9 cellular contexts compared by ENCODE assay signal in genomic region chr9:36798350-36799065, GRCh38.
DNase-seq lines count a peak whose midpoint lies in the region; ATAC-seq and TF ChIP-seq lines count a peak whose summit lies in the region.
"Had no signal": no experiment of that assay in that cellular context is flagged by ENCODE, and none has a peak within 500 bp of the region (broad histone marks: within the 10 kb centered on the region; RNA-seq: fewer than 3 reads in every experiment).

No MANE protein-coding gene starts in this region.

- H3K9me3 ChIP-seq in neural progenitor cell (ENCODE audit: low read depth): no peaks in the 10 kb centered on the region
- H3K9me3 ChIP-seq: neutrophil had no signal

- H3K79me2 ChIP-seq in neural progenitor cell (ENCODE audit: low read depth): no peaks in the 10 kb centered on the region

- no peaks in the 10 kb centered on the region for H3K36me3 ChIP-seq in neural progenitor cell
- H3K36me3 ChIP-seq: neutrophil had no signal

- H3K4me2 ChIP-seq in neural progenitor cell: no peak overlapping the region

- peaks cover 12% of the 10 kb centered on the region for H3K4me1 Mint-ChIP-seq in neural progenitor cell
- H3K4me1 Mint-ChIP-seq: activated naive CD8-positive, alpha-beta T cell treated with anti-CD3 and anti-CD28 coated beads, Interleukin-2, amount 10 ng/mL, durations not matched to agents 7 days and 5 days had no signal

- ATAC-seq in GM21447 (IDR thresholded peaks at IDR 0.05; ENCODE audit: unreplicated experiment): no peak

- no peak overlapping the region for H3K27ac Mint-ChIP-seq in neural progenitor cell
- H3K27ac Mint-ChIP-seq: activated naive CD8-positive, alpha-beta T cell treated with anti-CD3 and anti-CD28 coated beads, Interleukin-2, amount 10 ng/mL, durations not matched to agents 7 days and 5 days had no signal

- H3K4me3 Mint-ChIP-seq in neural progenitor cell: no peak overlapping the region
- H3K4me3 Mint-ChIP-seq: activated naive CD8-positive, alpha-beta T cell treated with anti-CD3 and anti-CD28 coated beads, Interleukin-2, amount 10 ng/mL, durations not matched to agents 7 days and 5 days had no signal

- H3K36me3 Mint-ChIP-seq in neural progenitor cell: no peaks in the 10 kb centered on the region
- H3K36me3 Mint-ChIP-seq: activated naive CD8-positive, alpha-beta T cell treated with anti-CD3 and anti-CD28 coated beads, Interleukin-2, amount 10 ng/mL, durations not matched to agents 7 days and 5 days had no signal

- H4K20me1 ChIP-seq in neural progenitor cell (ENCODE audit: low read depth): no peaks in the 10 kb centered on the region

- H3K27me3 ChIP-seq in neural progenitor cell: no peaks in the 10 kb centered on the region

- H2AFZ ChIP-seq in neural progenitor cell (replicated peaks): no peak overlapping the region

- H3K4me3 ChIP-seq in neural progenitor cell: no peak overlapping the region

- H3K9me3 Mint-ChIP-seq in neural progenitor cell: peaks cover 6% of the 10 kb centered on the region

- in situ Hi-C loops in ACHN (cut with HindIII; ENCODE audit: low pct_ligation_motif_present, low pct_unique_long_range_greater_than_20kb, low sequenced_read_pairs): no loop called here

- peak; percentile 42 for DNase-seq in M059J (ENCODE audit: low read depth)
- DNase-seq in UCSD-AML1 (lab: John Stamatoyannopoulos, UW; ENCODE audit: unreplicated experiment): peak; percentile 39
- peak; percentile 56 for DNase-seq in neural progenitor cell (ENCODE audit: low spot score)
- no peak for DNase-seq in ACHN
- DNase-seq in stimulated activated CD8-positive, alpha-beta memory T cell treated with anti-CD3 and anti-CD28 coated beads, Interleukin-4, amount 100 ng/mL, for 48 hours: no peak
- DNase-seq: activated naive CD8-positive, alpha-beta T cell treated with anti-CD3 and anti-CD28 coated beads, Interleukin-2, amount 10 ng/mL, durations not matched to agents 7 days and 5 days had no signal

- no peaks in the 10 kb centered on the region for H3K4me1 ChIP-seq in neural progenitor cell

- H3F3A ChIP-seq in neural progenitor cell (ENCODE audit: low read depth): no peaks in the 10 kb centered on the region

- H3K27me3 Mint-ChIP-seq in neural progenitor cell (ENCODE audit: insufficient read depth, low read depth): peaks cover 2% of the 10 kb centered on the region

- TF ChIP-seq CTCF in GM12872 (IDR thresholded peaks at IDR 0.05; ENCODE audit: insufficient read depth, low read depth, low read length) (peak; percentile 44; the same call in 2 of the 3 replicates), neural progenitor cell (IDR thresholded peaks at IDR 0.05) (peak; percentile 51)

- no peak overlapping the region for H3K9ac ChIP-seq in neural progenitor cell

- H3K27ac ChIP-seq in neural progenitor cell: no peak overlapping the region
- H3K27ac ChIP-seq: neutrophil had no signal

Comparison
In these comparisons a context has a peak if more than half of its experiments do, and no peak if none do; other contexts are left out.
1. DNase-seq: peak in M059J (single experiment), UCSD-AML1 (single experiment) and neural progenitor cell (single experiment); none in ACHN (single experiment) and stimulated activated CD8-positive, alpha-beta memory T cell treated with anti-CD3 and anti-CD28 coated beads, Interleukin-4, amount 100 ng/mL, for 48 hours (single experiment).